13 cellular contexts compared by ENCODE assay signal in the genomic region with DNA sequence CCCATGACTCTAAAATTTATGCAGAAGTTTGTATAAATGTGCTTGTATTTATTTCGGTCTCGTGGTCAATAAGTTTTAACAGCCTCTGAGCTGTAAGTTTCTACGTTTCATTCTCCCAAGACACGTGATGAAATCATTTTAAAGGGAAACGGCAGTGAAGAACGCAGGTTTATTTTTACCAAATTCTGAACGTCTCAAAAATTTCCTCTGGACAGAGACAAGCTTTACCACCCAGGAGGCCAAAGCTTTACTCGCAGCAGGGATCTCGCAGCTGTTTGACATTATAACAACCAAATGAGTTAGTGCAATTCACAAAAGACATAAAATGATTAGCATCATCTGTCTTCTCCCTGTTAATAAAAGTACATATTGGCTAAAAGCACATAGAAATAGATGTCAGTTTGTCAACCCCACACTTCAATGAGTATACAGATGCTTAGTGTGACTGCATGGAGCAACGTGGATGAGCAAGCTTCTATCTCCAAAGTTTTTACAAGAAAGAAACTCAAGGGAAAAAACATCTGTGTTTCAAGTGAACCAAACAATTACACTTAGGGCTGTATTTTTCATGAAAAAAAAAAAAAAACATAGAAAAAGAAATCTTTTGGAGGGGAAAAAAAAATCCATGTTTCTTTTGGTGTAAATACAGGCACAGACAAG. TPM values are rescaled to one million over a fixed set of nuclear protein-coding genes. Genes with fewer than 3 reads are reported as not detected.
DNase-seq lines count a peak whose midpoint lies in the region; ATAC-seq and TF ChIP-seq lines count a peak whose summit lies in the region.
"Had no signal": no experiment of that assay in that cellular context is flagged by ENCODE, and none has a peak within 500 bp of the region (broad histone marks: within the 10 kb centered on the region; RNA-seq: fewer than 3 reads in every experiment).

No MANE protein-coding gene starts in this region.

- H3K36me3 ChIP-seq in ACC112 (ENCODE audit: insufficient read depth, low read length) = no peaks in the 10 kb centered on the region
- peaks cover 10% of the 10 kb centered on the region for H3K36me3 ChIP-seq in SJSA1
- H3K36me3 ChIP-seq in osteoblast (ENCODE audit: insufficient read depth, low read length) = no peaks in the 10 kb centered on the region
- H3K36me3 ChIP-seq: right lobe of liver, upper lobe of left lung had no signal

- peak overlapping the region; percentile 71 for H2AFZ ChIP-seq in ACC112 (ENCODE audit: low read length, unreplicated experiment)
- peak overlapping the region; percentile 6 for H2AFZ ChIP-seq in osteoblast (ENCODE audit: low read length)

- H3K27ac ChIP-seq in ACC112 (ENCODE audit: low read depth, low read length) (peak overlapping the region; percentile 9), SJSA1 (peak overlapping the region; percentile 29), osteoblast (ENCODE audit: low read depth, low read length) (peak overlapping the region; percentile 87)
- H3K27ac ChIP-seq: right lobe of liver had no signal

- H3K27me3 ChIP-seq in ACC112 (ENCODE audit: insufficient read depth, low read length) = no peaks in the 10 kb centered on the region
- H3K27me3 ChIP-seq in SJSA1 (replicated peaks) = no peaks in the 10 kb centered on the region
- H3K27me3 ChIP-seq in osteoblast (ENCODE audit: insufficient read depth, low read length) = no peaks in the 10 kb centered on the region
- H3K27me3 ChIP-seq: right lobe of liver had no signal

- peak overlapping the region; percentile 94 for H3K4me2 ChIP-seq in osteoblast (ENCODE audit: insufficient read depth, low read length)

- H3K9me3 ChIP-seq in SJSA1 (replicated peaks) (no peaks in the 10 kb centered on the region), osteoblast (ENCODE audit: low read depth, low read length) (no peaks in the 10 kb centered on the region)
- H3K9me3 ChIP-seq: right lobe of liver, upper lobe of left lung had no signal

- H3K4me3 ChIP-seq in ACC112 (ENCODE audit: low read depth, low read length) = peak overlapping the region; percentile 85
- peak overlapping the region; percentile 5 for H3K4me3 ChIP-seq in SJSA1
- H3K4me3 ChIP-seq in osteoblast (ENCODE audit: insufficient read depth, low read length) = peak overlapping the region; percentile 92

- H4K20me1 ChIP-seq in osteoblast (ENCODE audit: insufficient read depth, low read length) = no peaks in the 10 kb centered on the region

- H3K4me1 ChIP-seq in ACC112 (ENCODE audit: control insufficient read depth, insufficient read depth, low read length, unreplicated experiment) = peaks cover 32% of the 10 kb centered on the region
- peaks cover 61% of the 10 kb centered on the region for H3K4me1 ChIP-seq in SJSA1 (replicated peaks)
- H3K4me1 ChIP-seq in osteoblast (ENCODE audit: insufficient read depth, low read length) = peaks cover 30% of the 10 kb centered on the region

- TF ChIP-seq CTCF in osteoblast (IDR thresholded peaks at IDR 0.05; ENCODE audit: extremely low read depth, low read depth, low read length) = no peak

- H3K79me2 ChIP-seq in ACC112 (ENCODE audit: control insufficient read depth, insufficient read depth, low read length, unreplicated experiment) (peaks cover 21% of the 10 kb centered on the region), osteoblast (ENCODE audit: insufficient read depth, low read length) (peaks cover 77% of the 10 kb centered on the region)

- DNase-seq in SJSA1 (ENCODE audit: low read depth in 1 of 2, low spot score in 2 of 2) (peak in 1 of 2 experiments; percentile 62), fibroblast of gingiva (ENCODE audit: low read depth) (peak; percentile 60), osteoblast (ENCODE audit: insufficient read length, low spot score, missing footprints) (peak; percentile 23), NCI-H1092 treated with DMSO at 0.1 percent for 48 hours (lab: John Stamatoyannopoulos, UW) (no peak), DMS114 treated with DMSO at 0.1 percent for 48 hours (lab: John Stamatoyannopoulos, UW; ENCODE audit: unreplicated experiment) (no peak)
- no peak for DNase-seq in stimulated activated CD4-positive, alpha-beta T cell treated with anti-CD3 and anti-CD28 coated beads, Interleukin-4, amount 100 ng/mL, for 4 hours
- DNase-seq: activated CD4-positive, CD25-positive, alpha-beta regulatory T cell; activated T-cell treated with anti-CD3 and anti-CD28 coated beads, Interleukin-2, amount 50 U/mL, for 72 hours; NCI-H187 treated with DMSO at 0.1 percent for 48 hours; right lobe of liver; upper lobe of left lung had no signal

- ATAC-seq in GM18861 (IDR thresholded peaks at IDR 0.05; ENCODE audit: unreplicated experiment) = no peak

RNA-seq across cellular contexts. Expression of a gene that starts 2.5 kb away (rescaled TPM):
- 9.1 and 15.9 TPM in 2 replicates for total RNA-seq in SJSA1 (2014; rRNA removed; shearing (Covaris generic))
- 42.3 and 47.1 TPM in 2 replicates for total RNA-seq in osteoblast

Comparison
In these comparisons a context has a peak if more than half of its experiments do, and no peak if none do; other contexts are left out.
1. H3K27ac ChIP-seq: peak in every context shown above with its lines; median percentile 87 in osteoblast; 29 in SJSA1; 9 in ACC112.
2. H3K4me3 ChIP-seq: peak in every context shown above with its lines; median percentile 92 in osteoblast; 85 in ACC112; 5 in SJSA1.
3. DNase-seq: peak in fibroblast of gingiva (single experiment) and osteoblast (single experiment); none in NCI-H1092 treated with DMSO at 0.1 percent for 48 hours (single experiment), DMS114 treated with DMSO at 0.1 percent for 48 hours (single experiment) and stimulated activated CD4-positive, alpha-beta T cell treated with anti-CD3 and anti-CD28 coated beads, Interleukin-4, amount 100 ng/mL, for 4 hours (0 of 2).